ENCODE assay signal across 7 cellular contexts in the genomic region with DNA sequence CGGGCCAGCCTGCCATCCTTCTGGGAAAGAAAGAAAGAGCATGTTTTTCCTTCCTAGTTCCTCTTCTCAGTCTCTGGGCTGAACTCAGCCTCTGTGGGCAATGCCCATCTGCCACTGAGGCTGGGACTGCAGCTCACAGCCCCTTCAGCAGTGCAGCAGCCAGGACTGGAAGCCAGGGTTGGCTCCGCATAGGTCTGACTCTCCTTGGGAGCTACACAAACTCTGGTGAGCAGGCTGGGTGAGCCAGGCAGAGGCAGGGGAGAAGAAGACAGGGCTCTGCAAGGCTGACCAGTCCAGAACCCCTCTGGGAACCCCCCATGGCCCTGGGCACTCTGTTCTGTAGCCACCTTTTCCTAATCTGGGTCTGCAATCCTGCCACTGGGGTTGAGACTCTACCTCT. TPM values are rescaled to one million over a fixed set of nuclear protein-coding genes. Genes with fewer than 3 reads are reported as not detected.
"Had no signal": no experiment of that assay in that cellular context is flagged by ENCODE, and none has a peak within 500 bp of the region (broad histone marks: within the 10 kb centered on the region; RNA-seq: fewer than 3 reads in every experiment).

No MANE protein-coding gene starts in this region.

- H3K4me3 ChIP-seq: GM23338 had no signal

- H2AFZ ChIP-seq: GM23338 had no signal

- H3K4me2 ChIP-seq: GM23338 had no signal

- DNase-seq: H9, HCEC 1CT, KBM-7 had no signal

- ATAC-seq: GM23338, HepG2 had no signal

RNA-seq across cellular contexts. Expression of a gene that starts 10.8 kb away (rescaled TPM):
- total RNA-seq: GM23338, H1, H9, HepG2, HT1080 had no signal
